8 cellular contexts compared by ENCODE assay signal in genomic region chr1:23742670-23743286, GRCh38. TPM values are rescaled to one million over a fixed set of nuclear protein-coding genes. Genes with fewer than 3 reads are reported as not detected.
A peak's percentile ranks its signal among the peaks of the same experiment; 100 is the strongest.
DNase-seq lines count a peak whose midpoint lies in the region; ATAC-seq, FAIRE-seq and TF ChIP-seq lines count a peak whose summit lies in the region.

No MANE protein-coding gene starts in this region.

- H3K9me3 Mint-ChIP-seq in stimulated activated naive CD8-positive, alpha-beta T cell treated with anti-CD3 and anti-CD28 coated beads, Interleukin-15, amount 100 ng/mL, for 72 hours: no peaks in the 10 kb centered on the region

- peak overlapping the region; percentile 94 to 97 for H3K27ac Mint-ChIP-seq in stimulated activated naive CD8-positive, alpha-beta T cell treated with anti-CD3 and anti-CD28 coated beads, Interleukin-15, amount 100 ng/mL, for 72 hours

- H3K4me3 Mint-ChIP-seq in stimulated activated naive CD8-positive, alpha-beta T cell treated with anti-CD3 and anti-CD28 coated beads, Interleukin-15, amount 100 ng/mL, for 72 hours: peak overlapping the region; percentile 91 to 95

- ATAC-seq in stimulated activated naive CD8-positive, alpha-beta T cell treated with anti-CD3 and anti-CD28 coated beads, Interleukin-15, amount 100 ng/mL, for 72 hours: peak; percentile 56
- ATAC-seq in GM19324 (IDR thresholded peaks at IDR 0.05; ENCODE audit: low FRiP score, unreplicated experiment): no peak

- H3K4me3 ChIP-seq in AG09309 (ENCODE audit: control insufficient read depth, low read depth, low read length): peak overlapping the region; percentile 65
- peak overlapping the region; percentile 79 for H3K4me3 ChIP-seq in Jurkat, Clone E6-1 (ENCODE audit: low read length)
- H3K4me3 ChIP-seq in astrocyte of the cerebellum (ENCODE audit: low read depth, low read length): peak overlapping the region; percentile 77
- H3K4me3 ChIP-seq in kidney epithelial cell (ENCODE audit: low read depth, low read length): peak overlapping the region; percentile 79

- H3K36me3 ChIP-seq in kidney epithelial cell (ENCODE audit: control insufficient read depth, insufficient read depth, low read length): no peaks in the 10 kb centered on the region

- H3K27me3 ChIP-seq in kidney epithelial cell (ENCODE audit: control insufficient read depth, insufficient read depth, low read length): no peaks in the 10 kb centered on the region

- H3K4me1 Mint-ChIP-seq in stimulated activated naive CD8-positive, alpha-beta T cell treated with anti-CD3 and anti-CD28 coated beads, Interleukin-15, amount 100 ng/mL, for 72 hours: peaks cover 44% of the 10 kb centered on the region

- no peak for DNase-seq in AG09309 (ENCODE audit: low read depth)
- DNase-seq in GM19239 (ENCODE audit: insufficient read length, low spot score): no peak
- no peak for DNase-seq in Jurkat, Clone E6-1 (ENCODE audit: low read depth, low spot score)
- no peak for DNase-seq in astrocyte of the cerebellum (ENCODE audit: low read depth)
- no peak for DNase-seq in kidney epithelial cell (ENCODE audit: low read depth)
- DNase-seq in stimulated activated naive CD8-positive, alpha-beta T cell treated with anti-CD3 and anti-CD28 coated beads, Interleukin-15, amount 100 ng/mL, for 72 hours: no peak
- DNase-seq in D341Med (ENCODE audit: low spot score): no peak

- FAIRE-seq in GM19239 (lab: Jason Lieb, UNC): peak; percentile 63

- no peaks in the 10 kb centered on the region for H3K27me3 Mint-ChIP-seq in stimulated activated naive CD8-positive, alpha-beta T cell treated with anti-CD3 and anti-CD28 coated beads, Interleukin-15, amount 100 ng/mL, for 72 hours

- TF ChIP-seq CTCF in AG09309 (IDR thresholded peaks at IDR 0.05; ENCODE audit: control insufficient read depth, insufficient read depth, low read depth, low read length, missing control alignments): no peak
- TF ChIP-seq CTCF in astrocyte of the cerebellum (IDR thresholded peaks at IDR 0.05; ENCODE audit: low read depth, low read length, missing control alignments): no peak
- TF ChIP-seq CTCF in kidney epithelial cell (IDR thresholded peaks at IDR 0.05; ENCODE audit: insufficient read depth, low read length, poor library complexity, severe bottlenecking): no peak

- in situ Hi-C loops in astrocyte of the cerebellum (cut with HindIII; ENCODE audit: low sequenced_read_pairs): no loop called here

RNA-seq across cellular contexts. Expression of gene ELOA, which starts 0.5 kb away (rescaled TPM):
- polyA plus RNA-seq in Jurkat, Clone E6-1 (2012; ENCODE audit: insufficient read depth, insufficient read length): 38.1 TPM
- 51.8 and 56.7 TPM in 2 replicates for total RNA-seq in kidney epithelial cell

RNA-seq across cellular contexts. Expression of gene PITHD1, which starts 35.4 kb away (rescaled TPM):
- 66.9 TPM for polyA plus RNA-seq in Jurkat, Clone E6-1 (2012; ENCODE audit: insufficient read depth, insufficient read length)
- total RNA-seq in kidney epithelial cell: 33.6 and 37.6 TPM in 2 replicates

RNA-seq across cellular contexts. Expression of gene LYPLA2, which starts 48.2 kb away (rescaled TPM):
- polyA plus RNA-seq in Jurkat, Clone E6-1 (2012; ENCODE audit: insufficient read depth, insufficient read length): 65.4 TPM
- 163 and 235 TPM in 2 replicates for total RNA-seq in kidney epithelial cell

RNA-seq across cellular contexts. Expression of gene RPL11, which starts 51.2 kb away (rescaled TPM):
- polyA plus RNA-seq in Jurkat, Clone E6-1 (2012; ENCODE audit: insufficient read depth, insufficient read length): 3,457 TPM
- total RNA-seq in kidney epithelial cell: 932 and 942 TPM in 2 replicates

RNA-seq across cellular contexts. Expression of gene GALE, which starts 57.8 kb away (rescaled TPM):
- polyA plus RNA-seq in Jurkat, Clone E6-1 (2012; ENCODE audit: insufficient read depth, insufficient read length): 42.7 TPM
- 158 and 164 TPM in 2 replicates for total RNA-seq in kidney epithelial cell
